Comparison of ENCODE assay signal across 10 cellular contexts in the genomic region with DNA sequence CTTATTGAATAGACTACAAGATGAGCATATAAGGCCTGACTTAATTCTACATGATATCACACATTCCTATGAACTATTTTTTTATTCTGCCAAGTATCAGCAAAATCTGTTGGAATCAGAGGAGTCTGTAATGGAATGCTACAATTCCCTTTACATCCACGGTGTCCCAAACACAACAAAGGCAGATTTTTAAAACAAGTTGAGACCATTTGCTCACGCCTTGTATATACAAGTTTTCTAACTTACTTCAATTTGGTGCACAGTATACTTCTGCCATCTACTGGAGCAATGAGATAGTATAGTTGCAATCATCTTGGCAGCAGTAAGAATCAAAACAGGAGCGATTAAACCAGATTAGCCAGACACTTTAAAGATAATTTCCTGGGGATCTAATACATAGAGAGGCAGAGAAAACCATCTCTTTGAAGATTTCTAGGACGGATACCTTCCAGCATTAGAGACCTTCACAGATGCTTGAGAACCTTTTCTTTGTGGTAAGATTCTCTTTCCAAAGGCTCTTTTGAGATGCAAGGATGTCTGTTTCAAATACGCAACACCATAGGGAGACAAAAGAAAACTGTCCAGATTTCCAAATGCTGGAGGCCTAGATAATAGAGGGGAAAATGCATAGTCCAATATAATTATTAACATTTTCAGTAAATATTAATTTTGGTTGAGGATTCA.
DNase-seq lines count a peak whose midpoint lies in the region; ATAC-seq, FAIRE-seq and TF ChIP-seq lines count a peak whose summit lies in the region.
"Had no signal": no experiment of that assay in that cellular context is flagged by ENCODE, and none has a peak within 500 bp of the region (broad histone marks: within the 10 kb centered on the region; RNA-seq: fewer than 3 reads in every experiment).

No MANE protein-coding gene starts in this region.

- no peak overlapping the region for H3K4me3 ChIP-seq in kidney (ENCODE audit: low read length in 2 of 2)

- DNase-seq in Caki2 (ENCODE audit: low read depth) = peak; percentile 9
- peak; percentile 71 for DNase-seq in HEK293T (ENCODE audit: extremely low spot score)
- peak; percentile 35 for DNase-seq in SHP77 treated with DMSO at 0.1 percent for 48 hours (lab: John Stamatoyannopoulos, UW)
- no peak for DNase-seq in kidney
- DNase-seq in sciatic nerve (ENCODE audit: low spot score) = no peak
- no peak for DNase-seq in left cardiac atrium
- no peak for DNase-seq in activated T-cell treated with anti-CD3 and anti-CD28 coated beads, Interleukin-2, amount 50 U/mL, for 24 hours
- DNase-seq in GOT3 (lab: John Stamatoyannopoulos, UW) = no peak
- DNase-seq: activated naive CD4-positive, alpha-beta T cell had no signal

- H3K27ac ChIP-seq in kidney (ENCODE audit: low read depth in 2 of 2, low read length in 2 of 2) = no peak overlapping the region

- ATAC-seq in sciatic nerve = no peak
- ATAC-seq in left cardiac atrium = no peak

- in situ Hi-C loops in Caki2 (cut with HindIII; ENCODE audit: low pct_unique_long_range_greater_than_20kb, low sequenced_read_pairs) = no loop called here

- H3K4me3 Mint-ChIP-seq in activated T-cell treated with anti-CD3 and anti-CD28 coated beads, Interleukin-2, amount 50 U/mL, for 24 hours = no peak overlapping the region

- H3K36me3 Mint-ChIP-seq in activated T-cell treated with anti-CD3 and anti-CD28 coated beads, Interleukin-2, amount 50 U/mL, for 24 hours (ENCODE audit: low read depth) = no peaks in the 10 kb centered on the region

- no peak for FAIRE-seq in kidney (lab: Jason Lieb, UNC)
- FAIRE-seq: islet of Langerhans had no signal

- H3K9me3 Mint-ChIP-seq in activated T-cell treated with anti-CD3 and anti-CD28 coated beads, Interleukin-2, amount 50 U/mL, for 24 hours = no peaks in the 10 kb centered on the region

- TF ChIP-seq CTCF in kidney (IDR thresholded peaks at IDR 0.05; ENCODE audit: borderline replicate concordance, extremely low read depth, insufficient read depth) = peak; percentile 28

- no peaks in the 10 kb centered on the region for H3K36me3 ChIP-seq in kidney (ENCODE audit: control insufficient read depth in 1 of 2, insufficient read depth in 2 of 2, low read length in 2 of 2)

- H3K27ac Mint-ChIP-seq in activated T-cell treated with anti-CD3 and anti-CD28 coated beads, Interleukin-2, amount 50 U/mL, for 24 hours = no peak overlapping the region

- H3K9me3 ChIP-seq in kidney (ENCODE audit: control insufficient read depth in 1 of 2, low read length in 2 of 2) = no peaks in the 10 kb centered on the region

- intact Hi-C loops in kidney (cut with DNase I) = no loop called here
- intact Hi-C loops in sciatic nerve (cut with DNase I) = no loop called here
- intact Hi-C loops in left cardiac atrium (cut with DNase I) = no loop called here

- CTCF ChIA-PET in HEK293T (lab: Yijun Ruan, JAX) = no interaction called here

- H3K4me1 ChIP-seq in kidney (ENCODE audit: control insufficient read depth in 1 of 2, insufficient read depth in 1 of 2, low read depth in 1 of 2, low read length in 2 of 2) = no peaks in the 10 kb centered on the region

- POLR2A ChIA-PET in HEK293T (lab: Yijun Ruan, JAX) = no interaction called here

- H3K4me1 Mint-ChIP-seq in activated T-cell treated with anti-CD3 and anti-CD28 coated beads, Interleukin-2, amount 50 U/mL, for 24 hours (ENCODE audit: low read depth) = no peaks in the 10 kb centered on the region

- no peaks in the 10 kb centered on the region for H3K27me3 Mint-ChIP-seq in activated T-cell treated with anti-CD3 and anti-CD28 coated beads, Interleukin-2, amount 50 U/mL, for 24 hours

- no peak overlapping the region for H3K9ac ChIP-seq in kidney (ENCODE audit: low read length in 2 of 2)

TF ChIP-seq in HEK293T, 16 proteins besides CTCF, POLR2A, EP300 and RAD21:
- TF ChIP-seq ELF4 (IDR thresholded peaks at IDR 0.05) = no peak
- no peak for TF ChIP-seq ZNF384 (IDR thresholded peaks at IDR 0.05)
- TF ChIP-seq FOXK2 (IDR thresholded peaks at IDR 0.05) = no peak
- no peak for TF ChIP-seq HDGF (IDR thresholded peaks at IDR 0.05; ENCODE audit: borderline replicate concordance)
- no peak for TF ChIP-seq PKNOX1 (IDR thresholded peaks at IDR 0.05)
- TF ChIP-seq LEF1 (IDR thresholded peaks at IDR 0.05; ENCODE audit: borderline replicate concordance) = no peak
- TF ChIP-seq CTBP1 (IDR thresholded peaks at IDR 0.05; ENCODE audit: borderline replicate concordance) = no peak
- no peak for TF ChIP-seq SP1 (IDR thresholded peaks at IDR 0.05)
- TF ChIP-seq FOXA1 (IDR thresholded peaks at IDR 0.05) = no peak
- TF ChIP-seq SUZ12 (IDR thresholded peaks at IDR 0.05) = no peak
- TF ChIP-seq FOXM1 (IDR thresholded peaks at IDR 0.05; ENCODE audit: borderline replicate concordance) = no peak

Comparison
In these comparisons a context has a peak if more than half of its experiments do, and no peak if none do; other contexts are left out.
1. DNase-seq: peak in Caki2 (single experiment), HEK293T (single experiment) and SHP77 treated with DMSO at 0.1 percent for 48 hours (single experiment); none in kidney (single experiment), sciatic nerve (single experiment), left cardiac atrium (single experiment), activated T-cell treated with anti-CD3 and anti-CD28 coated beads, Interleukin-2, amount 50 U/mL, for 24 hours (single experiment) and GOT3 (single experiment).